In the genomic region with DNA sequence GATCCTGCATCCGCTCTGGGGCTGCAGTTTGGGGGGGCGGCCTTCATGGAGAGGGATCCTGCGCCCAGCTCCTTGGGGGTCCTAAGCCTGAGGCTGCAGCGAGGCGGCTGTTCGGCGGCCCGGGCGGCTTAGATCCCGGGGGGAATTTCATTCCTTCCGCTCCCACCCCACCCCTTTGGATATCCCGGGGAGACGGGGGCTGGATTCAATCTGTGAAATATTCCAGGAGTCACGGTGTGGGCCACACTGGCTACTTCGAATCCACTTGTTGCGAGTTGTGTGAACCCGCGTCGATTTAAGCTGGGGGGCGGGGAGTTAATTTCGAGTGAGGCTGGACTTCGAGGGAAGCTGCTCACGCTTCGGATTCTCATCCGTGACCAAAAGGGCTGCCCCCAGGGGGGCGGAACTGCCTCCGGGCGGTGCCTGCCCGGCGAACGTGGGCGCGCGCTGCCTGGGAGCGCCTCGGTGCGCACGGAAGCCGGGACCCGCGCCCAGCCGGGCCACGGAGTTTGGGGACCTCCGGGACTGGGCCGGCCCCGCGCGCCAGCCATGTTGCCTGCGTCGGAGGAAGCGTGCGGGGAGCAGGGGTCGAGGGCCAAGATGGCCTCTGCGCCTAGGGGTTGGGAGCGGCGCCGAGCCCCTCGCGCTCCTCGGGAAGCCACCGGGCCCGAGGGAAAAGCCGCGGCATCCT, we compare ENCODE assay signal across 8 cellular contexts. TPM values are rescaled to one million over a fixed set of nuclear protein-coding genes. Genes with fewer than 3 reads are reported as not detected.
DNase-seq lines count a peak whose midpoint lies in the region; ATAC-seq, FAIRE-seq and TF ChIP-seq lines count a peak whose summit lies in the region.

No MANE protein-coding gene starts in this region.

- WGBS in pancreas, 2 donors = 0% methylated on average over 63 to 64 of the region's 64 CpGs

- ATAC-seq in pancreas = peak; percentile 28 to 54 (median 44)
- no peak for ATAC-seq in HG02623 (IDR thresholded peaks at IDR 0.05; ENCODE audit: unreplicated experiment)

- H3K36me3 ChIP-seq in pancreas = no peaks in the 10 kb centered on the region

- H3K4me3 ChIP-seq in pancreas = peak overlapping the region; percentile 52 to 85 (median 66)

- DNase-seq in NCI-H2029 (lab: John Stamatoyannopoulos, UW) = peak; percentile 23
- no peak for DNase-seq in NCI-H2029 treated with DMSO at 0.1 percent for 48 hours (lab: John Stamatoyannopoulos, UW)
- DNase-seq in HTR-8/SVneo (ENCODE audit: insufficient read length, low spot score) = peak; percentile 47
- DNase-seq in activated CD8-positive, alpha-beta memory T cell treated with anti-CD3 and anti-CD28 coated beads, Interleukin-2, amount 50 U/mL, for 48 hours = peak; percentile 56
- peak; percentile 62 for DNase-seq in glomerular visceral epithelial cell (ENCODE audit: extremely low spot score)
- peak; percentile 52 to 80 (median 68) for DNase-seq in pancreas
- DNase-seq in midbrain (lab: John Stamatoyannopoulos, UW) = no peak

- no peaks in the 10 kb centered on the region for H3K27me3 ChIP-seq in pancreas

- intact Hi-C loops in pancreas (cut with DNase I) = no loop called here

- no peaks in the 10 kb centered on the region for H3K9me3 ChIP-seq in pancreas

- peak; percentile 82 for FAIRE-seq in HTR-8/SVneo (lab: Jason Lieb, UNC)
- FAIRE-seq in pancreas (lab: Jason Lieb, UNC) = no peak

- H3K4me1 ChIP-seq in pancreas = peaks cover 19 to 40% (median 29%) of the 10 kb centered on the region in 3 donors

- TF ChIP-seq CTCF in pancreas (IDR thresholded peaks at IDR 0.05) = no peak

- H3K27ac ChIP-seq in pancreas = peak overlapping the region; percentile 84 to 100 (median 99)

RNA-seq across cellular contexts. Expression of a gene that starts 0.8 kb away (rescaled TPM):
- 100 to 1,000 TPM in 1 of 6 donors, 10 to 100 TPM in 5; 38.5 to 107 (median 44.7) TPM for total RNA-seq in pancreas
- 10 to 100 TPM; 10.9 to 12.9 TPM for polyA plus RNA-seq in pancreas

Comparison
In these comparisons a context has a peak if more than half of its experiments do, and no peak if none do; other contexts are left out.
1. DNase-seq: peak in NCI-H2029 (single experiment), HTR-8/SVneo (single experiment), activated CD8-positive, alpha-beta memory T cell treated with anti-CD3 and anti-CD28 coated beads, Interleukin-2, amount 50 U/mL, for 48 hours (single experiment), glomerular visceral epithelial cell (single experiment) and pancreas (6 of 6); none in NCI-H2029 treated with DMSO at 0.1 percent for 48 hours (single experiment) and midbrain (single experiment).